ENCODE assay signal across 8 cellular contexts in genomic region chr3:16897254-16897926, GRCh38. TPM values are rescaled to one million over a fixed set of nuclear protein-coding genes. Genes with fewer than 3 reads are reported as not detected.
DNase-seq lines count a peak whose midpoint lies in the region; ATAC-seq and TF ChIP-seq lines count a peak whose summit lies in the region.

No MANE protein-coding gene starts in this region.

- no peak overlapping the region for H3K4me3 Mint-ChIP-seq in activated CD8-positive, alpha-beta memory T cell treated with anti-CD3 and anti-CD28 coated beads, Interleukin-2, amount 10 ng/mL, durations not matched to agents 7 days and 5 days
- H3K4me3 Mint-ChIP-seq in WTC11: no peak overlapping the region

- peaks cover 5% of the 10 kb centered on the region for H3K36me3 Mint-ChIP-seq in activated CD8-positive, alpha-beta memory T cell treated with anti-CD3 and anti-CD28 coated beads, Interleukin-2, amount 10 ng/mL, durations not matched to agents 7 days and 5 days
- H3K36me3 Mint-ChIP-seq in WTC11: no peaks in the 10 kb centered on the region

- POLR2A ChIA-PET in WTC11 (lab: Charles Lee): no interaction called here

- H3K27me3 Mint-ChIP-seq in activated CD8-positive, alpha-beta memory T cell treated with anti-CD3 and anti-CD28 coated beads, Interleukin-2, amount 10 ng/mL, durations not matched to agents 7 days and 5 days: no peaks in the 10 kb centered on the region
- no peaks in the 10 kb centered on the region for H3K27me3 Mint-ChIP-seq in WTC11 (ENCODE audit: low read depth)

- no peak for TF ChIP-seq CTCF in fibroblast of villous mesenchyme (IDR thresholded peaks at IDR 0.05; ENCODE audit: insufficient read depth, low read depth, low read length)
- TF ChIP-seq CTCF in WTC11 (IDR thresholded peaks at IDR 0.05): no peak

- H3K27ac Mint-ChIP-seq in activated CD8-positive, alpha-beta memory T cell treated with anti-CD3 and anti-CD28 coated beads, Interleukin-2, amount 10 ng/mL, durations not matched to agents 7 days and 5 days: no peak overlapping the region
- H3K27ac Mint-ChIP-seq in WTC11: no peak overlapping the region

- no peaks in the 10 kb centered on the region for H3K9me3 Mint-ChIP-seq in activated CD8-positive, alpha-beta memory T cell treated with anti-CD3 and anti-CD28 coated beads, Interleukin-2, amount 10 ng/mL, durations not matched to agents 7 days and 5 days (ENCODE audit: low read depth)
- peaks cover 4% of the 10 kb centered on the region; the same call in 1 of the 2 replicates for H3K9me3 Mint-ChIP-seq in WTC11

- DNase-seq in activated CD8-positive, alpha-beta memory T cell treated with anti-CD3 and anti-CD28 coated beads, Interleukin-2, amount 10 ng/mL, durations not matched to agents 7 days and 5 days: no peak
- no peak for DNase-seq in activated CD8-positive, alpha-beta memory T cell treated with anti-CD3 and anti-CD28 coated beads for 24 hours
- DNase-seq in NCI-H524 (lab: John Stamatoyannopoulos, UW) (peak; percentile 59 to 87), fibroblast of villous mesenchyme (ENCODE audit: low read depth) (peak; percentile 72), dedifferentiated amniotic fluid mesenchymal stem cell (ENCODE audit: extremely low spot score) (no peak), WTC11 (ENCODE audit: low spot score) (no peak), Ammon's horn (ENCODE audit: low spot score) (no peak)

- peak; percentile 33 for ATAC-seq in activated CD8-positive, alpha-beta memory T cell treated with anti-CD3 and anti-CD28 coated beads, Interleukin-2, amount 10 ng/mL, durations not matched to agents 7 days and 5 days
- ATAC-seq in HG02610 (IDR thresholded peaks at IDR 0.05; ENCODE audit: unreplicated experiment) (peak; percentile 57), WTC11 (no peak)

- peaks cover 54% of the 10 kb centered on the region for H3K4me1 Mint-ChIP-seq in activated CD8-positive, alpha-beta memory T cell treated with anti-CD3 and anti-CD28 coated beads, Interleukin-2, amount 10 ng/mL, durations not matched to agents 7 days and 5 days
- H3K4me1 Mint-ChIP-seq in WTC11: peaks cover 41% of the 10 kb centered on the region

- peak overlapping the region; percentile 37 for H3K4me3 ChIP-seq in fibroblast of villous mesenchyme (ENCODE audit: low read depth, low read length)

- CTCF ChIA-PET in activated CD8-positive, alpha-beta memory T cell treated with anti-CD3 and anti-CD28 coated beads, Interleukin-2, amount 10 ng/mL, durations not matched to agents 7 days and 5 days (lab: Charles Lee): interaction anchor here (1.0 to 1.3 kb wide), 2 partner anchors 12 to 17 kb away, joined by 3 read pairs; no protein-coding TSS in a partner anchor
- CTCF ChIA-PET in WTC11 (lab: Charles Lee): interaction anchor here (1.6 kb wide), 1 partner anchor 13 kb away, joined by 6 read pairs; the partner anchor contains the start of gene PLCL2

TF ChIP-seq in WTC11, 78 proteins besides CTCF, POLR2A, EP300 and RAD21:
- TF ChIP-seq ZNF671 (CRISPR knock-in tag; IDR thresholded peaks at IDR 0.05) (no peak), HMGXB4 (CRISPR knock-in tag; IDR thresholded peaks at IDR 0.05) (no peak), ETV6 (CRISPR knock-in tag; IDR thresholded peaks at IDR 0.05) (no peak), RORB (CRISPR knock-in tag; IDR thresholded peaks at IDR 0.05) (no peak), ZNF232 (CRISPR knock-in tag; IDR thresholded peaks at IDR 0.05) (no peak), ZNF317 (CRISPR knock-in tag; IDR thresholded peaks at IDR 0.05; ENCODE audit: borderline replicate concordance, low read depth) (no peak), CREB1 (CRISPR knock-in tag; IDR thresholded peaks at IDR 0.05) (no peak)
- TF ChIP-seq, protein P1, sequence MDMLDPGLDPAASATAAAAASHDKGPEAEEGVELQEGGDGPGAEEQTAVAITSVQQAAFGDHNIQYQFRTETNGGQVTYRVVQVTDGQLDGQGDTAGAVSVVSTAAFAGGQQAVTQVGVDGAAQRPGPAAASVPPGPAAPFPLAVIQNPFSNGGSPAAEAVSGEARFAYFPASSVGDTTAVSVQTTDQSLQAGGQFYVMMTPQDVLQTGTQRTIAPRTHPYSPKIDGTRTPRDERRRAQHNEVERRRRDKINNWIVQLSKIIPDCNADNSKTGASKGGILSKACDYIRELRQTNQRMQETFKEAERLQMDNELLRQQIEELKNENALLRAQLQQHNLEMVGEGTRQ (CRISPR knock-in tag; IDR thresholded peaks at IDR 0.05): no peak
- TF ChIP-seq, protein P2, sequence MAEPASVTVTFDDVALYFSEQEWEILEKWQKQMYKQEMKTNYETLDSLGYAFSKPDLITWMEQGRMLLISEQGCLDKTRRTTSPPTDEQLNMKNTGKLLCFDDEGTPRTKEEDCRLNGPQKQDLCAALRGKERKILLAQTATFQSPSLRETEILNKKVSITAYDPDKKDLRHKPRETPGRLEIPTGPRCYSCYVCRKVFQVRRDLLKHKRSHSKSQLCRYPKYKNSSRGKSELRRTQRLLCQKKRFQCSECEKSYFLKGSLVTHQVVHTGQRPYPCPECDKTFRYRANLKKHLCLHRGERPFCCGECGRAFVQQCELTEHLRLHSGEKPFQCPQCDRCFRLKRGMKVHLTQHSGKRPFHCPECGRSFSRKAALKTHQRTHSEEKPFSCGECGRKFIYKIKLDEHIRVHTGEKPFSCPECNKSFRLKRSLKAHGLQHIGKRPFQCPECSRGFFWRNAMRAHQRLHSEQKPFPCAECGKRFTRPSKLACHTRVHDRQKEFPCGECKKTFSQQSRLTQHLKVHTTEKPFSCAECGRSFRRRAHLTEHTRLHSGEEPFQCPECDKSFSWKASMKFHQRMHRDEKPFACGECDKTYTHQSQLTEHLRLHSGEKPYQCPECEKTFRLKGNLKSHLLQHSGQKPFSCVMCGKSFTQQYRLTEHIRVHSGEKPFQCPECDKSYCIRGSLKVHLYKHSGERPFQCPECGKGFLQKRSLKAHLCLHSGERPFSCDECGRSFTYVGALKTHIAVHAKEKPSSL (CRISPR knock-in tag; conservative IDR thresholded peaks at IDR 0.05): no peak
- TF ChIP-seq, protein P3, sequence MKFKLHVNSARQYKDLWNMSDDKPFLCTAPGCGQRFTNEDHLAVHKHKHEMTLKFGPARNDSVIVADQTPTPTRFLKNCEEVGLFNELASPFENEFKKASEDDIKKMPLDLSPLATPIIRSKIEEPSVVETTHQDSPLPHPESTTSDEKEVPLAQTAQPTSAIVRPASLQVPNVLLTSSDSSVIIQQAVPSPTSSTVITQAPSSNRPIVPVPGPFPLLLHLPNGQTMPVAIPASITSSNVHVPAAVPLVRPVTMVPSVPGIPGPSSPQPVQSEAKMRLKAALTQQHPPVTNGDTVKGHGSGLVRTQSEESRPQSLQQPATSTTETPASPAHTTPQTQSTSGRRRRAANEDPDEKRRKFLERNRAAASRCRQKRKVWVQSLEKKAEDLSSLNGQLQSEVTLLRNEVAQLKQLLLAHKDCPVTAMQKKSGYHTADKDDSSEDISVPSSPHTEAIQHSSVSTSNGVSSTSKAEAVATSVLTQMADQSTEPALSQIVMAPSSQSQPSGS (CRISPR knock-in tag; IDR thresholded peaks at IDR 0.05; ENCODE audit: borderline replicate concordance, low read depth): no peak
- TF ChIP-seq, protein P4, sequence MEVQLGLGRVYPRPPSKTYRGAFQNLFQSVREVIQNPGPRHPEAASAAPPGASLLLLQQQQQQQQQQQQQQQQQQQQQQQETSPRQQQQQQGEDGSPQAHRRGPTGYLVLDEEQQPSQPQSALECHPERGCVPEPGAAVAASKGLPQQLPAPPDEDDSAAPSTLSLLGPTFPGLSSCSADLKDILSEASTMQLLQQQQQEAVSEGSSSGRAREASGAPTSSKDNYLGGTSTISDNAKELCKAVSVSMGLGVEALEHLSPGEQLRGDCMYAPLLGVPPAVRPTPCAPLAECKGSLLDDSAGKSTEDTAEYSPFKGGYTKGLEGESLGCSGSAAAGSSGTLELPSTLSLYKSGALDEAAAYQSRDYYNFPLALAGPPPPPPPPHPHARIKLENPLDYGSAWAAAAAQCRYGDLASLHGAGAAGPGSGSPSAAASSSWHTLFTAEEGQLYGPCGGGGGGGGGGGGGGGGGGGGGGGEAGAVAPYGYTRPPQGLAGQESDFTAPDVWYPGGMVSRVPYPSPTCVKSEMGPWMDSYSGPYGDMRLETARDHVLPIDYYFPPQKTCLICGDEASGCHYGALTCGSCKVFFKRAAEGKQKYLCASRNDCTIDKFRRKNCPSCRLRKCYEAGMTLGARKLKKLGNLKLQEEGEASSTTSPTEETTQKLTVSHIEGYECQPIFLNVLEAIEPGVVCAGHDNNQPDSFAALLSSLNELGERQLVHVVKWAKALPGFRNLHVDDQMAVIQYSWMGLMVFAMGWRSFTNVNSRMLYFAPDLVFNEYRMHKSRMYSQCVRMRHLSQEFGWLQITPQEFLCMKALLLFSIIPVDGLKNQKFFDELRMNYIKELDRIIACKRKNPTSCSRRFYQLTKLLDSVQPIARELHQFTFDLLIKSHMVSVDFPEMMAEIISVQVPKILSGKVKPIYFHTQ (CRISPR knock-in tag; IDR thresholded peaks at IDR 0.05): no peak
- TF ChIP-seq, protein P5, sequence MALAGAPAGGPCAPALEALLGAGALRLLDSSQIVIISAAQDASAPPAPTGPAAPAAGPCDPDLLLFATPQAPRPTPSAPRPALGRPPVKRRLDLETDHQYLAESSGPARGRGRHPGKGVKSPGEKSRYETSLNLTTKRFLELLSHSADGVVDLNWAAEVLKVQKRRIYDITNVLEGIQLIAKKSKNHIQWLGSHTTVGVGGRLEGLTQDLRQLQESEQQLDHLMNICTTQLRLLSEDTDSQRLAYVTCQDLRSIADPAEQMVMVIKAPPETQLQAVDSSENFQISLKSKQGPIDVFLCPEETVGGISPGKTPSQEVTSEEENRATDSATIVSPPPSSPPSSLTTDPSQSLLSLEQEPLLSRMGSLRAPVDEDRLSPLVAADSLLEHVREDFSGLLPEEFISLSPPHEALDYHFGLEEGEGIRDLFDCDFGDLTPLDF (CRISPR knock-in tag; IDR thresholded peaks at IDR 0.05): no peak

RNA-seq across cellular contexts. Expression of gene PLCL2, which starts 12.6 kb away (rescaled TPM):
- 10 to 100 TPM; 24.4 to 36.8 TPM for total RNA-seq in activated CD8-positive, alpha-beta memory T cell treated with anti-CD3 and anti-CD28 coated beads, Interleukin-2, amount 10 ng/mL, durations not matched to agents 7 days and 5 days
- total RNA-seq in fibroblast of villous mesenchyme (3.9 and 5.6 TPM in 2 replicates), WTC11 (2021) (9.1 to 11.8 TPM (median 10.4 TPM) in 3 replicates)

Comparison
In these comparisons a context has a peak if more than half of its experiments do, and no peak if none do; other contexts are left out.
1. DNase-seq: peak in NCI-H524 (2 of 2) and fibroblast of villous mesenchyme (single experiment); none in activated CD8-positive, alpha-beta memory T cell treated with anti-CD3 and anti-CD28 coated beads, Interleukin-2, amount 10 ng/mL, durations not matched to agents 7 days and 5 days (single experiment), activated CD8-positive, alpha-beta memory T cell treated with anti-CD3 and anti-CD28 coated beads for 24 hours (single experiment), dedifferentiated amniotic fluid mesenchymal stem cell (single experiment), WTC11 (single experiment) and Ammon's horn (single experiment).